ENCODE assay signal across 1 cellular context in genomic region chr17:38824899-38825761, GRCh38.
TF ChIP-seq lines count a peak whose summit lies in the region.

TSS of gene CWC25 (minus strand) at chr17:38825321. CDS start at chr17:38825183, 138 bp downstream.

TF ChIP-seq in K562, 482 proteins besides CTCF, POLR2A, EP300 and RAD21 (continued from another document and continues in another):
- TF ChIP-seq TSHZ1 (CRISPR knock-in tag; IDR thresholded peaks at IDR 0.05) (no peak), GTF2B (IDR thresholded peaks at IDR 0.05; ENCODE audit: extremely low read depth, insufficient read length) (peak; percentile 42), E2F1 (CRISPR knock-in tag; IDR thresholded peaks at IDR 0.05) (peak; percentile 31), MED1 (CRISPR knock-in tag; IDR thresholded peaks at IDR 0.05; ENCODE audit: borderline replicate concordance) (no peak; the same call in 1 of the 2 replicates), THRB (CRISPR knock-in tag; conservative IDR thresholded peaks at IDR 0.05) (no peak), ATF7 (IDR thresholded peaks at IDR 0.05) (peak; percentile 93), ZBTB43 (CRISPR knock-in tag; IDR thresholded peaks at IDR 0.05) (no peak), ZNF197 (CRISPR knock-in tag; IDR thresholded peaks at IDR 0.05; ENCODE audit: low read depth) (0 out of 2 replicates have a peak, but pooled peaks have one; percentile 57), CCNT2 (IDR thresholded peaks at IDR 0.05; ENCODE audit: borderline replicate concordance, extremely low read depth, insufficient read length, low read depth, low read length) (no peak), FOXP4 (CRISPR knock-in tag; IDR thresholded peaks at IDR 0.05; ENCODE audit: borderline replicate concordance) (no peak), ZC3H8 (IDR thresholded peaks at IDR 0.05) (no peak), ZFP91 (CRISPR knock-in tag; IDR thresholded peaks at IDR 0.05) (no peak), MCM7 (IDR thresholded peaks at IDR 0.05) (no peak), RBM17 (IDR thresholded peaks at IDR 0.05; ENCODE audit: borderline replicate concordance, low read depth, low read length) (no peak), ZNF41 (CRISPR knock-in tag; conservative IDR thresholded peaks at IDR 0.05) (no peak), SNAPC5 (CRISPR knock-in tag; IDR thresholded peaks at IDR 0.05) (no peak), ZNF174 (CRISPR knock-in tag; IDR thresholded peaks at IDR 0.05) (no peak), ZNF398 (CRISPR knock-in tag; IDR thresholded peaks at IDR 0.05) (no peak), HDAC1 (IDR thresholded peaks at IDR 0.05) (peak in 1 of 2 experiments; percentile 93; a peak in 2 of 4 replicates), CUX1 (CRISPR knock-in tag; IDR thresholded peaks at IDR 0.05) (no peak), HOXB6 (CRISPR knock-in tag; IDR thresholded peaks at IDR 0.05; ENCODE audit: borderline replicate concordance) (no peak), TEAD4 (IDR thresholded peaks at IDR 0.05; ENCODE audit: low read length) (0 out of 2 replicates have a peak, but pooled peaks have one; percentile 10), TEAD4 (CRISPR knock-in tag; IDR thresholded peaks at IDR 0.05; ENCODE audit: borderline replicate concordance) (no peak), ATF4 (CRISPR knock-in tag; IDR thresholded peaks at IDR 0.05) (no peak), ZNF140 (CRISPR knock-in tag; IDR thresholded peaks at IDR 0.05) (no peak), SRSF3 (IDR thresholded peaks at IDR 0.05; ENCODE audit: insufficient read depth, low read length) (no peak), ZNF507 (tag; conservative IDR thresholded peaks at IDR 0.05) (no peak), DDX20 (tag; IDR thresholded peaks at IDR 0.05; ENCODE audit: low read depth) (no peak), ZFP36 (IDR thresholded peaks at IDR 0.05; ENCODE audit: low read depth, low read length, partially characterized antibody) (no peak), ZNF707 (CRISPR knock-in tag; conservative IDR thresholded peaks at IDR 0.05) (no peak), NR4A1 (CRISPR knock-in tag; IDR thresholded peaks at IDR 0.05) (no peak), NR4A1 (tag; IDR thresholded peaks at IDR 0.05) (peak; percentile 74; the same call in 1 of the 2 replicates), ZNF695 (CRISPR knock-in tag; IDR thresholded peaks at IDR 0.05) (no peak), ZNF146 (CRISPR knock-in tag; IDR thresholded peaks at IDR 0.05; ENCODE audit: unreplicated experiment) (no peak), ZSCAN32 (CRISPR knock-in tag; IDR thresholded peaks at IDR 0.05) (no peak), ELK1 (CRISPR knock-in tag; IDR thresholded peaks at IDR 0.05) (no peak), ZC3H4 (CRISPR knock-in tag; IDR thresholded peaks at IDR 0.05; ENCODE audit: borderline replicate concordance) (no peak; the same call in 1 of the 2 replicates)
